ENCODE assay signal across 8 cellular contexts in the genomic region with DNA sequence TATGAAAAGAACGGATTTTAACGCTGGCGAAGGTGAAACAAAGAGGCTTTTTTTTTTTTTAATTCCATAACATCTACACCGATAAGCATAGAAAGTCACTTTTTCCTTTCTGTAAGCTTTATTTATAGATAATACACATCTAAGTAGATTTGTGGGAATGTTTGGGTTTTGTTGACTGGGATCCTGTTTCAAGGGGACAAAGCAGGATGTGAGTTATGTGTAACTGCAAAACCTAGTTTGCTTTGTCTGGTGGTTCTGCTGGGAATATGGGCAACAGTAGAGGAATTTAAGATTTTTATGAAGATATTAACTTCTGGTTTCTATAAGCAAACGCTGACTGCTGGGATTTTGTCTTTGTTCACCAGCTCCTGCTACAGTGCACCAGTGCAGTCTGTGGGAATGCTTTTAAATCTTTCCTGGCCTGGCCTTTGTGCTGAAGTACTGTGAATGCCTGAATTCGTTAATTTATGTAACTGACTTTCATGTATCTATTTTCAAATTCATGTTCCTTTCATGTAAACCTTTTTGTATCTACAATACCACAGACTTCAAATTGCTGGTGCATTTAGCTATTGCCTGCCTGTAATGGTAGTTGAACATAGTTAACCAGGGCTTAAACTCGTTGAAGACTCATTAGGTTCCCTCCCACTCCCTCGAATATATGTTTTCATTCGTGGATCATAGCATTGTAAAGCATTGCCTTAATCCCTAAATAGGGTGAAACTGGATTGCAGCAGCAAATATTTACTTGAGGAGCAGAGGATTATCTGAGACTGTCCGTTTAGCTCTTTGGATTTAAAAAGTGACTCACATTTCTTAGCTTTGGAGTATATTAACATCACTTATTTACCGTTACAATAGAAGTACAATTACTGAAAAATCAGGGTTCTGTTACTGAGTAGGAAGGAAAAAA. TPM values are rescaled to one million over a fixed set of nuclear protein-coding genes. Genes with fewer than 3 reads are reported as not detected.
DNase-seq lines count a peak whose midpoint lies in the region; ATAC-seq and TF ChIP-seq lines count a peak whose summit lies in the region.

No MANE protein-coding gene starts in this region.

- DNase-seq in Calu3 (no peak), NB4 (ENCODE audit: low read depth) (peak; percentile 15), dermis microvascular lymphatic vessel endothelial cell (ENCODE audit: low read depth in 2 of 2) (peak; percentile 39 to 62), naive B cell (no peak), NCI-H226 (no peak)

- TF ChIP-seq POLR2A in NB4 (IDR thresholded peaks at IDR 0.05; ENCODE audit: extremely low read depth, insufficient read length): no peak

- no TSS peak for BruUV-seq in Calu3 (replicated peaks; lab: Mats Ljungman, UMichigan)

- ATAC-seq in naive B cell (ENCODE audit: low read depth in 2 of 2) (no peak), HG03432 (IDR thresholded peaks at IDR 0.05; ENCODE audit: unreplicated experiment) (no peak), GM21447 (IDR thresholded peaks at IDR 0.05; ENCODE audit: unreplicated experiment) (no peak), GM19023 (IDR thresholded peaks at IDR 0.05; ENCODE audit: unreplicated experiment) (no peak)

- H3K4me1 Mint-ChIP-seq in Calu3 (ENCODE audit: low read depth, unreplicated experiment) (peaks cover 12% of the 10 kb centered on the region), naive B cell (peaks cover 32 to 38% (median 32%) of the 10 kb centered on the region in 3 donors)

- H3K4me3 Mint-ChIP-seq in Calu3 (ENCODE audit: low read depth, unreplicated experiment) (peak overlapping the region; percentile 99), naive B cell (peak overlapping the region; percentile 96 to 100 (median 99))

- intact Hi-C loops in Calu3 (cut with micrococcal nuclease; ENCODE audit: unreplicated experiment): no loop called here

- TF ChIP-seq CTCF in Calu3 (IDR thresholded peaks at IDR 0.05; ENCODE audit: unreplicated experiment): no peak
- TF ChIP-seq CTCF in NB4 (IDR thresholded peaks at IDR 0.05; ENCODE audit: low read depth, low read length): no peak

- H3K4me3 ChIP-seq in NB4 (ENCODE audit: low read depth, low read length): peak overlapping the region; percentile 92

- H3K27me3 Mint-ChIP-seq in Calu3 (ENCODE audit: unreplicated experiment) (no peaks in the 10 kb centered on the region), naive B cell (no peaks in the 10 kb centered on the region)

- CTCF ChIA-PET in Calu3 (lab: Charles Lee): interaction anchor here (0.5 to 3.0 kb wide), 12 partner anchors 10 to 544 kb away, joined by 3 to 25 read pairs (median 4); partner anchors contain the start of genes IL6 and NUP42

- H3K27ac Mint-ChIP-seq in Calu3 (ENCODE audit: unreplicated experiment) (peak overlapping the region; percentile 93), naive B cell (peak overlapping the region in 5 of 6 donors; percentile 92 to 98 (median 95))

- H3K9me3 Mint-ChIP-seq in Calu3 (ENCODE audit: low read depth, unreplicated experiment) (no peaks in the 10 kb centered on the region), naive B cell (no peaks in the 10 kb centered on the region)

- peaks cover 24% of the 10 kb centered on the region for H3K36me3 Mint-ChIP-seq in Calu3 (ENCODE audit: insufficient read depth, unreplicated experiment)
- no peaks in the 10 kb centered on the region for H3K36me3 Mint-ChIP-seq in naive B cell

RNA-seq across cellular contexts. Expression of gene KLHL7, which starts 1.5 kb away (rescaled TPM):
- total RNA-seq in Calu3 (2022) (35.2 and 37.8 TPM in 2 replicates), dermis microvascular lymphatic vessel endothelial cell (17.7 and 19.7 TPM in 2 replicates)
- polyA plus RNA-seq in naive B cell (ENCODE audit: low read depth in 6 of 6): 10 to 100 TPM; 15.0 to 21.6 (median 17.1) TPM

Comparison
In these comparisons a context has a peak if more than half of its experiments do, and no peak if none do; other contexts are left out.
1. DNase-seq: peak in NB4 (single experiment) and dermis microvascular lymphatic vessel endothelial cell (2 of 2); none in Calu3 (single experiment), naive B cell (single experiment) and NCI-H226 (single experiment).